ENCODE assay signal across 7 cellular contexts in genomic region chr7:105304040-105304895, GRCh38.
A peak's percentile ranks its signal among the peaks of the same experiment; 100 is the strongest.
DNase-seq lines count a peak whose midpoint lies in the region; ATAC-seq and TF ChIP-seq lines count a peak whose summit lies in the region.

No MANE protein-coding gene starts in this region.

- no peak for TF ChIP-seq CTCF in foreskin keratinocyte (conservative IDR thresholded peaks at IDR 0.05)
- no peak for TF ChIP-seq CTCF in BE2C (IDR thresholded peaks at IDR 0.05; ENCODE audit: low read depth, low read length)
- no peak for TF ChIP-seq CTCF in gastroesophageal sphincter (IDR thresholded peaks at IDR 0.05)

- ATAC-seq in GM18868 (IDR thresholded peaks at IDR 0.05; ENCODE audit: unreplicated experiment) (peak; percentile 78), HG02610 (IDR thresholded peaks at IDR 0.05; ENCODE audit: unreplicated experiment) (peak; percentile 64), foreskin keratinocyte (peak; percentile 77), gastroesophageal sphincter (no peak)

- H3K36me3 ChIP-seq in BE2C (no peaks in the 10 kb centered on the region), gastroesophageal sphincter (no peaks in the 10 kb centered on the region)

- H3K4me3 ChIP-seq in BE2C (ENCODE audit: low read depth, low read length), result no peak overlapping the region
- peak overlapping the region in 1 of 2 donors; percentile 1 for H3K4me3 ChIP-seq in gastroesophageal sphincter

- H3K4me1 ChIP-seq in foreskin keratinocyte, result peaks cover 20% of the 10 kb centered on the region
- H3K4me1 ChIP-seq in BE2C, result no peaks in the 10 kb centered on the region; the same call in 1 of the 2 replicates
- H3K4me1 ChIP-seq in gastroesophageal sphincter, result peaks cover 0 to 48% (median 4%) of the 10 kb centered on the region in 3 donors

- DNase-seq in NCI-H69 (lab: John Stamatoyannopoulos, UW) (peak; percentile 80), foreskin keratinocyte (peak; percentile 12 to 48), ecto neural progenitor cell (ENCODE audit: low spot score) (no peak), BE2C (no peak)

- WGBS in gastroesophageal sphincter (ENCODE audit: low coverage in 1 of 2), 2 donors, result 46 to 50% methylated on average over 5 of the region's 5 CpGs

- H3K27ac ChIP-seq in foreskin keratinocyte, result no peak overlapping the region
- H3K27ac ChIP-seq in gastroesophageal sphincter, result no peak overlapping the region

- TF ChIP-seq EP300 in gastroesophageal sphincter (IDR thresholded peaks at IDR 0.05), result no peak

- no peaks in the 10 kb centered on the region for H3K9me3 ChIP-seq in BE2C
- H3K9me3 ChIP-seq in gastroesophageal sphincter, result no peaks in the 10 kb centered on the region

- H3K27me3 ChIP-seq in foreskin keratinocyte, result no peaks in the 10 kb centered on the region
- H3K27me3 ChIP-seq in BE2C, result no peaks in the 10 kb centered on the region
- no peaks in the 10 kb centered on the region for H3K27me3 ChIP-seq in gastroesophageal sphincter

- no peak for TF ChIP-seq POLR2A in gastroesophageal sphincter (IDR thresholded peaks at IDR 0.05)

Comparison
In these comparisons a context has a peak if more than half of its experiments do, and no peak if none do; other contexts are left out.
1. DNase-seq: peak in NCI-H69 (single experiment) and foreskin keratinocyte (2 of 2); none in ecto neural progenitor cell (single experiment) and BE2C (single experiment).